Comparison of ENCODE assay signal across 22 cellular contexts in the genomic region with DNA sequence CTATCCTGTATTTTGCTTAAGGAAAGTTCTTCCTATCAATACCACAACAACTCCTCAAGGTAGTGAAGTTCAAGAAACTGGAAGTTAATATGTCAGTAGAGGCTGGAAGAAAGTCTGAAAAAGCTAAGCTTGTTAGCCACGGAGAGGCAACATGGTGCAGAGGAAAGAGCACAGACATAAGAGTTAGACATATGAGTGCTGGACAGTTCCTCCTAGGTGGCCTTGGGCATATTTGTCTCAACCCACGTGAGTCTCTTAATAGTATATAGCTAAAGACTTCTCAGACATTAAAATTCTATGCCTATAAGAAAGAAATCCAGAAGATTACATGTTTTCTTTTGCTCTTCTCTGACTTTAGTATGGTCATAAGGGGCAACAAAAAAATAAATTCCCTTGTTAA.
"Had no signal": no experiment of that assay in that cellular context is flagged by ENCODE, and none has a peak within 500 bp of the region (broad histone marks: within the 10 kb centered on the region; RNA-seq: fewer than 3 reads in every experiment).

No MANE protein-coding gene starts in this region.

- H3K36me3 ChIP-seq: left ventricle myocardium inferior, lower lobe of right lung, neural progenitor cell, ovary, right atrium auricular region, stomach, thoracic aorta had no signal

- ATAC-seq: left cardiac atrium; lower lobe of right lung; natural killer cell treated with Interleukin-12 subunit alpha and Interleukin-12 subunit beta and Interleukin-15 and Interleukin-18, amount 100 ng/mL, for 72 hours had no signal

- H3K4me3 ChIP-seq: hepatocyte, left ventricle myocardium inferior, lower lobe of right lung, neural progenitor cell, ovary, right atrium auricular region, stomach, thoracic aorta had no signal

- H3K4me1 ChIP-seq: left ventricle myocardium inferior, lower lobe of right lung, neural progenitor cell, right atrium auricular region, stomach had no signal

- H3K9me3 ChIP-seq: lower lobe of right lung had no signal

- H3K4me2 ChIP-seq: hepatocyte, neural progenitor cell had no signal

- DNase-seq: dermis blood vessel endothelial cell; erythroblast; foreskin melanocyte; head of caudate nucleus; kidney; left cardiac atrium; left ventricle myocardium inferior; lower lobe of right lung; mesenchymal stem cell; midbrain; nucleus accumbens; ovary; small intestine; stimulated activated CD4-positive, alpha-beta T cell treated with anti-CD3 and anti-CD28 coated beads, Interleukin-12 subunit alpha, Interleukin-12 subunit beta, amount 100 ng/mL, for 4 hours; stimulated activated naive CD4-positive, alpha-beta T cell; stomach; substantia nigra had no signal

- H3K27me3 ChIP-seq: hepatocyte, neural progenitor cell, ovary, right atrium auricular region had no signal

- H3K27ac ChIP-seq: hepatocyte, left ventricle myocardium inferior, lower lobe of right lung, neural progenitor cell, ovary, right atrium auricular region, stomach, thoracic aorta had no signal

- FAIRE-seq: kidney, small intestine had no signal

- H3K79me2 ChIP-seq: hepatocyte had no signal

- H2AFZ ChIP-seq: hepatocyte, neural progenitor cell had no signal

- H3K9ac ChIP-seq: neural progenitor cell had no signal
